ENCODE assay signal across 8 cellular contexts in genomic region chr14:81170104-81170828, GRCh38.
A peak's percentile ranks its signal among the peaks of the same experiment; 100 is the strongest.
DNase-seq lines count a peak whose midpoint lies in the region; ATAC-seq and TF ChIP-seq lines count a peak whose summit lies in the region.

No MANE protein-coding gene starts in this region.

- H2AFZ ChIP-seq in OCI-LY1 (ENCODE audit: low read length), result peak overlapping the region; percentile 76; the same call in 1 of the 2 replicates

- no peaks in the 10 kb centered on the region for H3F3A ChIP-seq in OCI-LY1 (ENCODE audit: insufficient read depth, low read length)

- H3K4me1 ChIP-seq in OCI-LY1 (ENCODE audit: insufficient read depth, low read length, severe bottlenecking), result peaks cover 45% of the 10 kb centered on the region
- peaks cover 7 to 12% of the 10 kb centered on the region in 2 donors for H3K4me1 ChIP-seq in mucosa of rectum (ENCODE audit: control insufficient read depth in 2 of 2, insufficient read depth in 2 of 2, low read length in 2 of 2)

- H4K20me1 ChIP-seq in OCI-LY1 (ENCODE audit: insufficient read depth, low read length), result no peaks in the 10 kb centered on the region

- H3K9me3 ChIP-seq in OCI-LY1 (ENCODE audit: low read length) (no peaks in the 10 kb centered on the region), mucosa of rectum (ENCODE audit: control insufficient read depth in 2 of 2, low read length in 2 of 2) (no peaks in the 10 kb centered on the region)

- ATAC-seq in GM21515 (IDR thresholded peaks at IDR 0.05; ENCODE audit: unreplicated experiment), result peak; percentile 96

- peak overlapping the region; percentile 94 for H3K4me2 ChIP-seq in OCI-LY1 (ENCODE audit: low read length)

- H3K36me3 ChIP-seq in OCI-LY1 (ENCODE audit: insufficient read depth, low read length) (no peaks in the 10 kb centered on the region), mucosa of rectum (ENCODE audit: control insufficient read depth in 2 of 2, insufficient read depth in 2 of 2, low read length in 2 of 2) (no peaks in the 10 kb centered on the region)

- H3K4me3 ChIP-seq in OCI-LY1 (ENCODE audit: low read depth, low read length, poor library complexity, severe bottlenecking), result peak overlapping the region; percentile 72
- H3K4me3 ChIP-seq in mucosa of rectum (ENCODE audit: low read length in 2 of 2), result peak overlapping the region; percentile 81 to 84

- TF ChIP-seq POLR2A in erythroblast (IDR thresholded peaks at IDR 0.05; ENCODE audit: low read length), result peak; percentile 94

- H3K27me3 ChIP-seq in OCI-LY1 (ENCODE audit: insufficient read depth, low read length), result no peaks in the 10 kb centered on the region
- H3K27me3 ChIP-seq in mucosa of rectum (ENCODE audit: control insufficient read depth in 2 of 2, insufficient read depth in 2 of 2, low read length in 2 of 2), result no peaks in the 10 kb centered on the region

- peak; percentile 86 for TF ChIP-seq CTCF in OCI-LY1 (IDR thresholded peaks at IDR 0.05; ENCODE audit: low read length)

- peak; percentile 86 for DNase-seq in DMS114 treated with DMSO at 0.1 percent for 48 hours (lab: John Stamatoyannopoulos, UW; ENCODE audit: unreplicated experiment)
- peak; percentile 81 for DNase-seq in HuH-7 (ENCODE audit: low spot score)
- DNase-seq in activated T-cell treated with anti-CD3 and anti-CD28 coated beads for 4 hours, result peak; percentile 74
- DNase-seq in erythroblast (lab: John Stamatoyannopoulos, UW), result peak; percentile 93 to 95
- peak; percentile 89 for DNase-seq in stimulated activated CD8-positive, alpha-beta memory T cell treated with anti-CD3 and anti-CD28 coated beads, Interleukin-4, amount 100 ng/mL, for 48 hours

- H3K79me2 ChIP-seq in OCI-LY1 (ENCODE audit: insufficient read depth, low read length), result no peaks in the 10 kb centered on the region

- H3K9ac ChIP-seq in OCI-LY1 (ENCODE audit: low read length) (peak overlapping the region; percentile 83), mucosa of rectum (ENCODE audit: low read depth in 1 of 2, low read length in 2 of 2) (peak overlapping the region; percentile 79 to 82)

- no peaks in the 10 kb centered on the region for H3K9me2 ChIP-seq in OCI-LY1 (ENCODE audit: low read depth, low read length)

- peak overlapping the region; percentile 82 for H3K27ac ChIP-seq in OCI-LY1 (ENCODE audit: low read depth, low read length, poor library complexity, severe bottlenecking)
- H3K27ac ChIP-seq in mucosa of rectum (ENCODE audit: low read depth in 2 of 2, low read length in 2 of 2), result peak overlapping the region; percentile 93 to 97

Comparison
In these comparisons a context has a peak if more than half of its experiments do, and no peak if none do; other contexts are left out.
1. Peak in every context shown above with its lines: DNase-seq, ATAC-seq, H3K4me3 ChIP-seq and H3K27ac ChIP-seq.